Comparison of ENCODE assay signal across 8 cellular contexts in the genomic region with DNA sequence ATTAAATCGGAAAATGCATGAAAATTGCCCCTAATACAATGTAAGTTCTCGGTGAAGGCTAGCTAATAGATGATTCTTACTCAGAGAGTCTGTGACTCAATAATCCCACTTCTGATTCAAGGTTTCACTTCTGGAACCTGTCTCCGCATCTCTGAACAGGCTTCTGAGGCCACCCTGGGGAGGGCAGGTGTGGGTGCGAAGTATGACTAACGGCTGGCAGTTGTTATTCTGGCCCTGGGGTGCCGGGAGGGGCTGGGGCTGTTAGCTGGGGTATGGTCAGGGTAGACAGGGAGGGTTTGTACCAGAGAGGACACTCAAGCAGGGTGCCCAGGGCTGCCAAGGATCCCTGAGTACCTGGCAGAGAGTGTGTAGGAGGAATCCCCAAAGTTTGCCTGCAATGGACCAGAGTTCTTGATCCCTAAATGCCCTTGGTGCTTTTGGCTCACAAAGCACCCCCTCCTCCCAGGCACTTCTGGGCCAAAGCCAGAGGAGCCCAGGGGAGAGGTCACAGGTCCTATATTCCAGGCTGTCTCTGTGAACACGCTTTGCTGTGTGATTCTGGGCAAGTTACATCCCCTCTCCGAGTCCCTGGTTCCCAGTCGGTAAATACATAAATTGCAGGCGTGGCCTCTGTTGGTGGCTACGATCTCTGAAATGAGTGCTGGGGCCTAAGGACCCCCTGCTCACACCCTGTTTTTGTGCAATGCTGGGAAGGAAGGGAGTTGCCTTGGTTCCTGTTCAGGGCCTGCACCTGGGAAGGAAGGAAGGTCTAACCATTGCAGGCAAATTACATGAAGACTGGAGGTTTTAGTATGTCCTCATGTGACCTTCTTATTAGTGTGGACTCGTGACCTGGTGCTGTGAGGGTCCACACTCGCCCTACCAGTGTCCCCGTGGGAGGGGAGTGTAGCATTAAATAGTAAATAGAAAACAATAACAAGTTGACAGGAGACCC. TPM values are rescaled to one million over a fixed set of nuclear protein-coding genes. Genes with fewer than 3 reads are reported as not detected.
DNase-seq lines count a peak whose midpoint lies in the region; ATAC-seq, FAIRE-seq and TF ChIP-seq lines count a peak whose summit lies in the region.

No MANE protein-coding gene starts in this region.

- H3K4me3 Mint-ChIP-seq in activated naive CD4-positive, alpha-beta T cell treated with anti-CD3 and anti-CD28 coated beads, Interleukin-2, amount 10 ng/mL, durations not matched to agents 7 days and 5 days: peak overlapping the region; percentile 56
- no peak overlapping the region; a peak in 1 of 5 replicates for H3K4me3 Mint-ChIP-seq in H9

- H4K91ac ChIP-seq in H9 (ENCODE audit: insufficient read length, low read depth, low read length): no peak overlapping the region

- no peak overlapping the region for H3K23ac ChIP-seq in H9 (ENCODE audit: insufficient read length, low read depth, low read length)

- H2BK20ac ChIP-seq in H9 (ENCODE audit: low read depth, low read length, poor library complexity, severe bottlenecking): no peak overlapping the region

- FAIRE-seq in GM12891 (lab: Jason Lieb, UNC): peak; percentile 98

- no peak overlapping the region for H2AK5ac ChIP-seq in H9 (ENCODE audit: insufficient read length, low read length)

- TF ChIP-seq EP300 in stomach (IDR thresholded peaks at IDR 0.05): no peak

- H3K23me2 ChIP-seq in H9 (ENCODE audit: insufficient read length, low read depth, low read length, poor library complexity, severe bottlenecking): no peaks in the 10 kb centered on the region

- H3K9me3 ChIP-seq in OCI-LY7 (ENCODE audit: low read length) (no peaks in the 10 kb centered on the region), H9 (ENCODE audit: control insufficient read depth, low read depth, low read length) (no peaks in the 10 kb centered on the region), stomach (no peaks in the 10 kb centered on the region)

- no peak overlapping the region for H3K4ac ChIP-seq in H9 (ENCODE audit: low read depth, low read length)

- H3K4me1 ChIP-seq in OCI-LY7 (ENCODE audit: insufficient read depth, low read length, poor library complexity, severe bottlenecking): peaks cover 96% of the 10 kb centered on the region
- H3K4me1 ChIP-seq in H9 (ENCODE audit: insufficient read depth, low read length): peaks cover 3% of the 10 kb centered on the region; the same call in 1 of the 2 replicates
- peaks cover 0 to 47% (median 3%) of the 10 kb centered on the region in 4 donors for H3K4me1 ChIP-seq in stomach

- H4K20me1 ChIP-seq in OCI-LY7 (ENCODE audit: insufficient read depth, low read length) (no peaks in the 10 kb centered on the region), H9 (ENCODE audit: control insufficient read depth, insufficient read depth, insufficient read length) (no peaks in the 10 kb centered on the region)

- no peak overlapping the region for H2BK5ac ChIP-seq in H9 (ENCODE audit: insufficient read length, low read length)

- H3K56ac ChIP-seq in H9 (ENCODE audit: insufficient read length, low read depth, low read length): no peak overlapping the region

- no peak overlapping the region for H2AFZ ChIP-seq in OCI-LY7 (ENCODE audit: low read length)
- H2AFZ ChIP-seq in H9 (ENCODE audit: low read length): no peak overlapping the region

- intact Hi-C loops in OCI-LY7 (cut with micrococcal nuclease; ENCODE audit: unreplicated experiment) (loop anchor here (1.0 to 5.0 kb wide), 2 partner anchors 53 to 180 kb away; partner anchors contain the start of gene NLRC5), stomach (cut with DNase I; ENCODE audit: low total_unique reads) (no loop called here)

- H2BK15ac ChIP-seq in H9 (ENCODE audit: low read depth, low read length): no peak overlapping the region

- H3K79me2 ChIP-seq in OCI-LY7 (ENCODE audit: insufficient read depth, low read depth, low read length): peaks cover 21% of the 10 kb centered on the region; the same call in 1 of the 2 replicates
- no peaks in the 10 kb centered on the region for H3K79me2 ChIP-seq in H9 (ENCODE audit: insufficient read depth, low read length)

- H3K14ac ChIP-seq in H9 (ENCODE audit: insufficient read depth, low read length): no peak overlapping the region

- peaks cover 63% of the 10 kb centered on the region for H3K36me3 ChIP-seq in OCI-LY7 (ENCODE audit: insufficient read depth, low read length)
- H3K36me3 ChIP-seq in stomach: peaks cover 5 to 84% (median 63%) of the 10 kb centered on the region in 4 donors

- H3K18ac ChIP-seq in H9 (ENCODE audit: insufficient read length, low read depth, low read length): no peak overlapping the region

- H3K27me3 Mint-ChIP-seq in activated naive CD4-positive, alpha-beta T cell treated with anti-CD3 and anti-CD28 coated beads, Interleukin-2, amount 10 ng/mL, durations not matched to agents 7 days and 5 days: no peaks in the 10 kb centered on the region
- H3K27me3 Mint-ChIP-seq in H9 (ENCODE audit: low read depth): peaks cover 6% of the 10 kb centered on the region; the same call in 1 of the 2 replicates

- no peak overlapping the region for H2BK12ac ChIP-seq in H9 (ENCODE audit: insufficient read length, low read depth, low read length)

- BruUV-seq in OCI-LY7 (replicated peaks; lab: Mats Ljungman, UMichigan): TSS peak; percentile 70

- WGBS in H9 (ENCODE audit: extremely low coverage, insufficient read length, low lambda C conversion rate): no CpG with 5 or more reads among the region's 14 CpGs
- WGBS in stomach, 5 donors: 72 to 84% (median 75%) methylated on average over 9 to 14 of the region's 14 CpGs

- peaks cover 4% of the 10 kb centered on the region for H3K9me3 Mint-ChIP-seq in activated naive CD4-positive, alpha-beta T cell treated with anti-CD3 and anti-CD28 coated beads, Interleukin-2, amount 10 ng/mL, durations not matched to agents 7 days and 5 days
- H3K9me3 Mint-ChIP-seq in H9: peaks cover 5% of the 10 kb centered on the region in 2 experiments; a peak in 4 of 5 replicates

- TF ChIP-seq CTCF in OCI-LY7 (conservative IDR thresholded peaks at IDR 0.05; ENCODE audit: low read length): no peak
- TF ChIP-seq CTCF in H9 (conservative IDR thresholded peaks at IDR 0.05): no peak
- TF ChIP-seq CTCF in stomach (IDR thresholded peaks at IDR 0.05): no peak

- no peak overlapping the region for H2BK120ac ChIP-seq in H9 (ENCODE audit: low read depth, low read length, poor library complexity, severe bottlenecking)

- peak overlapping the region; percentile 90 for H3K4me2 ChIP-seq in OCI-LY7 (ENCODE audit: low read length)
- H3K4me2 ChIP-seq in H9 (ENCODE audit: insufficient read depth, insufficient read length, low read length): no peak overlapping the region

- H3K27ac ChIP-seq in OCI-LY7 (ENCODE audit: low read depth, low read length, poor library complexity, severe bottlenecking) (peak overlapping the region; percentile 98), H9 (ENCODE audit: insufficient read length, low read depth, low read length) (no peak overlapping the region), stomach (peak overlapping the region in 2 of 5 donors; percentile 74 to 79)

- H3K9me2 ChIP-seq in OCI-LY7 (ENCODE audit: insufficient read depth, low read length): no peaks in the 10 kb centered on the region

- H3T11ph ChIP-seq in H9 (ENCODE audit: low read length): no peak overlapping the region

- CTCF ChIA-PET in OCI-LY7 (lab: Charles Lee; ENCODE audit: unreplicated experiment): interaction anchor here (0.6 to 1.3 kb wide), 6 partner anchors 32 to 100 kb away, joined by 3 to 4 read pairs (median 4); no protein-coding TSS in a partner anchor
- CTCF ChIA-PET in activated naive CD4-positive, alpha-beta T cell treated with anti-CD3 and anti-CD28 coated beads, Interleukin-2, amount 10 ng/mL, durations not matched to agents 7 days and 5 days (lab: Charles Lee): interaction anchor here (0.9 to 7.3 kb wide), 15 partner anchors 14 to 78 kb away, joined by 3 to 69 read pairs (median 5); partner anchors contain the start of genes CPNE2 and NLRC5

- DNase-seq in GM12891 (ENCODE audit: insufficient read length, low spot score) (peak; percentile 56), OCI-LY7 (ENCODE audit: low spot score) (peak; percentile 93), H9 (no peak), stomach (no peak), cortex of kidney (lab: John Stamatoyannopoulos, UW) (no peak)
- DNase-seq in activated naive CD4-positive, alpha-beta T cell treated with anti-CD3 and anti-CD28 coated beads, Interleukin-2, amount 10 ng/mL, durations not matched to agents 7 days and 5 days: peak; percentile 80
- peak; percentile 80 to 88 for DNase-seq in stimulated activated CD4-positive, alpha-beta T cell treated with anti-CD3 and anti-CD28 coated beads, Interleukin-2, amount 100 ng/mL, for 24 hours

- no peak overlapping the region for H3K9ac ChIP-seq in H9 (ENCODE audit: extremely low read depth, insufficient read length, low read length)

- peak overlapping the region; percentile 98 for H3K27ac Mint-ChIP-seq in activated naive CD4-positive, alpha-beta T cell treated with anti-CD3 and anti-CD28 coated beads, Interleukin-2, amount 10 ng/mL, durations not matched to agents 7 days and 5 days
- H3K27ac Mint-ChIP-seq in H9: peak overlapping the region in 1 of 3 experiments; percentile 88; a peak in 1 of 7 replicates

- H4K5ac ChIP-seq in H9 (ENCODE audit: insufficient read length, low read depth, low read length): no peak overlapping the region

- peak; percentile 70 for ATAC-seq in HG02759 (IDR thresholded peaks at IDR 0.05; ENCODE audit: unreplicated experiment)

- H3K36me3 Mint-ChIP-seq in activated naive CD4-positive, alpha-beta T cell treated with anti-CD3 and anti-CD28 coated beads, Interleukin-2, amount 10 ng/mL, durations not matched to agents 7 days and 5 days: peaks cover 75% of the 10 kb centered on the region
- H3K36me3 Mint-ChIP-seq in H9 (ENCODE audit: insufficient read depth in 1 of 3, low read depth in 3 of 3): peaks cover 0 to 4% (median 0%) of the 10 kb centered on the region in 3 experiments; a peak in 3 of 7 replicates

- no peaks in the 10 kb centered on the region for H3K27me3 ChIP-seq in H9 (ENCODE audit: insufficient read depth, low read length)
- no peaks in the 10 kb centered on the region for H3K27me3 ChIP-seq in stomach

- no peak for TF ChIP-seq POLR2A in GM12891 (IDR thresholded peaks at IDR 0.05; ENCODE audit: low read depth, low read length)
- TF ChIP-seq POLR2A in stomach (IDR thresholded peaks at IDR 0.05): no peak

- H4K8ac ChIP-seq in H9 (replicated peaks; ENCODE audit: insufficient read length, low read depth, low read length): no peak overlapping the region

- peaks cover 71% of the 10 kb centered on the region for H3K4me1 Mint-ChIP-seq in activated naive CD4-positive, alpha-beta T cell treated with anti-CD3 and anti-CD28 coated beads, Interleukin-2, amount 10 ng/mL, durations not matched to agents 7 days and 5 days
- peaks cover 7 to 15% of the 10 kb centered on the region in 2 experiments for H3K4me1 Mint-ChIP-seq in H9

- no peaks in the 10 kb centered on the region for H3K79me1 ChIP-seq in H9 (ENCODE audit: insufficient read depth, low read depth, low read length, poor library complexity, severe bottlenecking)

- POLR2A ChIA-PET in OCI-LY7 (lab: Charles Lee): interaction anchor here (0.6 to 6.6 kb wide), 14 partner anchors 9 to 112 kb away, joined by 3 to 76 read pairs (median 4); partner anchors contain the start of gene NLRC5

- H3K4me3 ChIP-seq in OCI-LY7 (ENCODE audit: low read depth, low read length, poor library complexity, severe bottlenecking) (peak overlapping the region; percentile 69), stomach (no peak overlapping the region)

RNA-seq across cellular contexts. Expression of gene CPNE2, which starts 49.9 kb away (rescaled TPM):
- polyA plus RNA-seq in GM12891 (2012; ENCODE audit: low read depth, missing spikeins): 13.0 TPM
- 44.7 and 44.8 TPM in 2 replicates for total RNA-seq in OCI-LY7 (2014; rRNA removed; shearing (Covaris generic))
- total RNA-seq in OCI-LY7 (2022) (14.4 and 25.7 TPM in 2 replicates), H9 (2021) (8.0 and 8.1 TPM in 2 replicates), stomach (10 to 100 TPM in 4 of 5 donors, 1 to 10 TPM in 1; 8.7 to 55.4 (median 27.4) TPM)
- 10 to 100 TPM; 10.7 to 31.8 (median 24.8) TPM for polyA plus RNA-seq in stomach

RNA-seq across cellular contexts. Expression of gene NLRC5, which starts 53.1 kb away (rescaled TPM):
- 44.7 TPM for polyA plus RNA-seq in GM12891 (2012; ENCODE audit: low read depth, missing spikeins)
- total RNA-seq in OCI-LY7 (2014; rRNA removed; shearing (Covaris generic)): 156 and 199 TPM in 2 replicates
- 305 and 310 TPM in 2 replicates for total RNA-seq in OCI-LY7 (2022)
- 1.6 and 2.4 TPM in 2 replicates for total RNA-seq in H9 (2021)
- 100 to 1,000 TPM in 1 of 5 donors, 10 to 100 TPM in 4; 12.5 to 265 (median 40.2) TPM for total RNA-seq in stomach
- 10 to 100 TPM; 11.7 to 24.5 (median 14.2) TPM for polyA plus RNA-seq in stomach

Comparison
In these comparisons a context has a peak if more than half of its experiments do, and no peak if none do; other contexts are left out.
1. DNase-seq: peak in GM12891 (single experiment), OCI-LY7 (single experiment), activated naive CD4-positive, alpha-beta T cell treated with anti-CD3 and anti-CD28 coated beads, Interleukin-2, amount 10 ng/mL, durations not matched to agents 7 days and 5 days (single experiment) and stimulated activated CD4-positive, alpha-beta T cell treated with anti-CD3 and anti-CD28 coated beads, Interleukin-2, amount 100 ng/mL, for 24 hours (2 of 2); none in H9 (single experiment), stomach (single experiment) and cortex of kidney (single experiment).